1 cellular context compared by ENCODE assay signal in the genomic region with DNA sequence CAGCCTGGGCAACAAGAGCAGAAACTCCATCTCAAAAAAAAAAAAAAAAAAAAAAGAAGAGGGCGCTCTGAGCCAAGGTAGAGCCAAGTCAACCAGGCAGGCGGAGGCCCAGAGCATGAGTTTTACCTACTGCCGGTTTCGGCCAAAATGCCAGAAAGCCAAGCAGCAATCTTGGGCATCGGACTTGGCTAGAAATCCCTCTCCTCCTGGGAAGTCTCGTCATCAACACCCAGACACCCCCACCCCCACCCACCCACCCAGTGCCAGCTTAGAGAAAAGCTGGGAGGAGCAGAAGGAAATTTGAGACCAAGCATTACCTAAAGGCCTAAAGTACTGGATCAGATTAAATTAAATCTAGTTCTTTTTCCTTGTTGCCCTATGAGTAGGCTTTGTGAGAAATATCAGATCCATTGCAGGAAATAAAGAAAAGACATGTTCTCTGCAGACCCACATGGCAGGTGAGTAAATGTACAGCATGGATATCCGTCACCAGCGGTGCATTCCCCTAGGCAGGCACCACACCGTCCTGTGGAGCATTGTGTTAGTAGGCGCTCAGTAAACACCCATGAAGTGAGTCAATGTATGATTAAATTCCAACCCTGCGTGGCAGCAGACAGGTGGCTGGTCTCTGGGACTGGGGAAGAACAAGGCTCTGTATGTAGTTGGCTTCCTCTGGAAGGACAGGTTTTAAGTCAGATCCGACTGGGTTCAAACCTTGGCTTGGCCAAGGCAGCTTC.
TF ChIP-seq lines count a peak whose summit lies in the region.

No MANE protein-coding gene starts in this region.

TF ChIP-seq in HepG2, 621 proteins besides CTCF, POLR2A, EP300 and RAD21 (continued from another document and continues in another):
- TF ChIP-seq ZFP62 (CRISPR knock-in tag; IDR thresholded peaks at IDR 0.05) (no peak), ZNF720 (CRISPR knock-in tag; IDR thresholded peaks at IDR 0.05) (no peak), RORA (CRISPR knock-in tag; IDR thresholded peaks at IDR 0.05) (no peak), ZNF766 (CRISPR knock-in tag; IDR thresholded peaks at IDR 0.05; ENCODE audit: borderline replicate concordance) (no peak), IKZF1 (IDR thresholded peaks at IDR 0.05) (no peak), FOXM1 (CRISPR knock-in tag; IDR thresholded peaks at IDR 0.05) (no peak), ZFP82 (CRISPR knock-in tag; IDR thresholded peaks at IDR 0.05; ENCODE audit: borderline replicate concordance) (no peak), POLR2AphosphoS5 (IDR thresholded peaks at IDR 0.05; ENCODE audit: low read depth, low read length) (no peak), SUZ12 (IDR thresholded peaks at IDR 0.05; ENCODE audit: low read depth, low read length) (no peak), ZSCAN25 (CRISPR knock-in tag; IDR thresholded peaks at IDR 0.05) (no peak), RFX5 (IDR thresholded peaks at IDR 0.05; ENCODE audit: low read depth, low read length) (no peak), ZNF124 (CRISPR knock-in tag; IDR thresholded peaks at IDR 0.05) (no peak), MYNN (CRISPR knock-in tag; IDR thresholded peaks at IDR 0.05; ENCODE audit: low read depth) (no peak), ATM (IDR thresholded peaks at IDR 0.05; ENCODE audit: borderline replicate concordance) (no peak), KDM5B (CRISPR knock-in tag; IDR thresholded peaks at IDR 0.05; ENCODE audit: borderline replicate concordance) (no peak), TCF7 (IDR thresholded peaks at IDR 0.05; ENCODE audit: low read depth) (no peak), ZNF567 (CRISPR knock-in tag; IDR thresholded peaks at IDR 0.05; ENCODE audit: borderline replicate concordance) (no peak), ZNF180 (CRISPR knock-in tag; IDR thresholded peaks at IDR 0.05; ENCODE audit: borderline replicate concordance, low read depth) (no peak), ELF4 (CRISPR knock-in tag; IDR thresholded peaks at IDR 0.05; ENCODE audit: borderline replicate concordance) (no peak), SOX6 (IDR thresholded peaks at IDR 0.05) (no peak), SOX6 (CRISPR knock-in tag; IDR thresholded peaks at IDR 0.05) (peak; percentile 30; the same call in 1 of the 2 replicates), ZNF713 (CRISPR knock-in tag; IDR thresholded peaks at IDR 0.05) (no peak), ZNF354B (CRISPR knock-in tag; IDR thresholded peaks at IDR 0.05) (no peak), ZNF296 (CRISPR knock-in tag; conservative IDR thresholded peaks at IDR 0.05) (no peak), ZNF550 (CRISPR knock-in tag; IDR thresholded peaks at IDR 0.05; ENCODE audit: borderline replicate concordance) (no peak), ZNF724P (CRISPR knock-in tag; IDR thresholded peaks at IDR 0.05; ENCODE audit: borderline replicate concordance) (no peak), RNF2 (conservative IDR thresholded peaks at IDR 0.05; ENCODE audit: low read depth) (no peak), MTF1 (CRISPR knock-in tag; IDR thresholded peaks at IDR 0.05) (no peak)
- TF ChIP-seq, protein P1, sequence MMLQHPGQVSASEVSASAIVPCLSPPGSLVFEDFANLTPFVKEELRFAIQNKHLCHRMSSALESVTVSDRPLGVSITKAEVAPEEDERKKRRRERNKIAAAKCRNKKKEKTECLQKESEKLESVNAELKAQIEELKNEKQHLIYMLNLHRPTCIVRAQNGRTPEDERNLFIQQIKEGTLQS (CRISPR knock-in tag; IDR thresholded peaks at IDR 0.05): no peak
- TF ChIP-seq, protein P2, sequence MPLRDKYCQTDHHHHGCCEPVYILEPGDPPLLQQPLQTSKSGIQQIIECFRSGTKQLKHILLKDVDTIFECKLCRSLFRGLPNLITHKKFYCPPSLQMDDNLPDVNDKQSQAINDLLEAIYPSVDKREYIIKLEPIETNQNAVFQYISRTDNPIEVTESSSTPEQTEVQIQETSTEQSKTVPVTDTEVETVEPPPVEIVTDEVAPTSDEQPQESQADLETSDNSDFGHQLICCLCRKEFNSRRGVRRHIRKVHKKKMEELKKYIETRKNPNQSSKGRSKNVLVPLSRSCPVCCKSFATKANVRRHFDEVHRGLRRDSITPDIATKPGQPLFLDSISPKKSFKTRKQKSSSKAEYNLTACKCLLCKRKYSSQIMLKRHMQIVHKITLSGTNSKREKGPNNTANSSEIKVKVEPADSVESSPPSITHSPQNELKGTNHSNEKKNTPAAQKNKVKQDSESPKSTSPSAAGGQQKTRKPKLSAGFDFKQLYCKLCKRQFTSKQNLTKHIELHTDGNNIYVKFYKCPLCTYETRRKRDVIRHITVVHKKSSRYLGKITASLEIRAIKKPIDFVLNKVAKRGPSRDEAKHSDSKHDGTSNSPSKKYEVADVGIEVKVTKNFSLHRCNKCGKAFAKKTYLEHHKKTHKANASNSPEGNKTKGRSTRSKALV (CRISPR knock-in tag; IDR thresholded peaks at IDR 0.05): no peak
- TF ChIP-seq, protein P3, sequence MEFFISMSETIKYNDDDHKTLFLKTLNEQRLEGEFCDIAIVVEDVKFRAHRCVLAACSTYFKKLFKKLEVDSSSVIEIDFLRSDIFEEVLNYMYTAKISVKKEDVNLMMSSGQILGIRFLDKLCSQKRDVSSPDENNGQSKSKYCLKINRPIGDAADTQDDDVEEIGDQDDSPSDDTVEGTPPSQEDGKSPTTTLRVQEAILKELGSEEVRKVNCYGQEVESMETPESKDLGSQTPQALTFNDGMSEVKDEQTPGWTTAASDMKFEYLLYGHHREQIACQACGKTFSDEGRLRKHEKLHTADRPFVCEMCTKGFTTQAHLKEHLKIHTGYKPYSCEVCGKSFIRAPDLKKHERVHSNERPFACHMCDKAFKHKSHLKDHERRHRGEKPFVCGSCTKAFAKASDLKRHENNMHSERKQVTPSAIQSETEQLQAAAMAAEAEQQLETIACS (CRISPR knock-in tag; IDR thresholded peaks at IDR 0.05): no peak
- TF ChIP-seq, protein P4, sequence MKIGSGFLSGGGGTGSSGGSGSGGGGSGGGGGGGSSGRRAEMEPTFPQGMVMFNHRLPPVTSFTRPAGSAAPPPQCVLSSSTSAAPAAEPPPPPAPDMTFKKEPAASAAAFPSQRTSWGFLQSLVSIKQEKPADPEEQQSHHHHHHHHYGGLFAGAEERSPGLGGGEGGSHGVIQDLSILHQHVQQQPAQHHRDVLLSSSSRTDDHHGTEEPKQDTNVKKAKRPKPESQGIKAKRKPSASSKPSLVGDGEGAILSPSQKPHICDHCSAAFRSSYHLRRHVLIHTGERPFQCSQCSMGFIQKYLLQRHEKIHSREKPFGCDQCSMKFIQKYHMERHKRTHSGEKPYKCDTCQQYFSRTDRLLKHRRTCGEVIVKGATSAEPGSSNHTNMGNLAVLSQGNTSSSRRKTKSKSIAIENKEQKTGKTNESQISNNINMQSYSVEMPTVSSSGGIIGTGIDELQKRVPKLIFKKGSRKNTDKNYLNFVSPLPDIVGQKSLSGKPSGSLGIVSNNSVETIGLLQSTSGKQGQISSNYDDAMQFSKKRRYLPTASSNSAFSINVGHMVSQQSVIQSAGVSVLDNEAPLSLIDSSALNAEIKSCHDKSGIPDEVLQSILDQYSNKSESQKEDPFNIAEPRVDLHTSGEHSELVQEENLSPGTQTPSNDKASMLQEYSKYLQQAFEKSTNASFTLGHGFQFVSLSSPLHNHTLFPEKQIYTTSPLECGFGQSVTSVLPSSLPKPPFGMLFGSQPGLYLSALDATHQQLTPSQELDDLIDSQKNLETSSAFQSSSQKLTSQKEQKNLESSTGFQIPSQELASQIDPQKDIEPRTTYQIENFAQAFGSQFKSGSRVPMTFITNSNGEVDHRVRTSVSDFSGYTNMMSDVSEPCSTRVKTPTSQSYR (CRISPR knock-in tag; IDR thresholded peaks at IDR 0.05; ENCODE audit: borderline replicate concordance): no peak
- TF ChIP-seq, protein P5, sequence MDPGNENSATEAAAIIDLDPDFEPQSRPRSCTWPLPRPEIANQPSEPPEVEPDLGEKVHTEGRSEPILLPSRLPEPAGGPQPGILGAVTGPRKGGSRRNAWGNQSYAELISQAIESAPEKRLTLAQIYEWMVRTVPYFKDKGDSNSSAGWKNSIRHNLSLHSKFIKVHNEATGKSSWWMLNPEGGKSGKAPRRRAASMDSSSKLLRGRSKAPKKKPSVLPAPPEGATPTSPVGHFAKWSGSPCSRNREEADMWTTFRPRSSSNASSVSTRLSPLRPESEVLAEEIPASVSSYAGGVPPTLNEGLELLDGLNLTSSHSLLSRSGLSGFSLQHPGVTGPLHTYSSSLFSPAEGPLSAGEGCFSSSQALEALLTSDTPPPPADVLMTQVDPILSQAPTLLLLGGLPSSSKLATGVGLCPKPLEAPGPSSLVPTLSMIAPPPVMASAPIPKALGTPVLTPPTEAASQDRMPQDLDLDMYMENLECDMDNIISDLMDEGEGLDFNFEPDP (CRISPR knock-in tag; conservative IDR thresholded peaks at IDR 0.05): no peak
- TF ChIP-seq, protein P6, sequence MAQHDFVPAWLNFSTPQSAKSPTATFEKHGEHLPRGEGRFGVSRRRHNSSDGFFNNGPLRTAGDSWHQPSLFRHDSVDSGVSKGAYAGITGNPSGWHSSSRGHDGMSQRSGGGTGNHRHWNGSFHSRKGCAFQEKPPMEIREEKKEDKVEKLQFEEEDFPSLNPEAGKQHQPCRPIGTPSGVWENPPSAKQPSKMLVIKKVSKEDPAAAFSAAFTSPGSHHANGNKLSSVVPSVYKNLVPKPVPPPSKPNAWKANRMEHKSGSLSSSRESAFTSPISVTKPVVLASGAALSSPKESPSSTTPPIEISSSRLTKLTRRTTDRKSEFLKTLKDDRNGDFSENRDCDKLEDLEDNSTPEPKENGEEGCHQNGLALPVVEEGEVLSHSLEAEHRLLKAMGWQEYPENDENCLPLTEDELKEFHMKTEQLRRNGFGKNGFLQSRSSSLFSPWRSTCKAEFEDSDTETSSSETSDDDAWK (CRISPR knock-in tag; IDR thresholded peaks at IDR 0.05): no peak
- TF ChIP-seq, protein P7, sequence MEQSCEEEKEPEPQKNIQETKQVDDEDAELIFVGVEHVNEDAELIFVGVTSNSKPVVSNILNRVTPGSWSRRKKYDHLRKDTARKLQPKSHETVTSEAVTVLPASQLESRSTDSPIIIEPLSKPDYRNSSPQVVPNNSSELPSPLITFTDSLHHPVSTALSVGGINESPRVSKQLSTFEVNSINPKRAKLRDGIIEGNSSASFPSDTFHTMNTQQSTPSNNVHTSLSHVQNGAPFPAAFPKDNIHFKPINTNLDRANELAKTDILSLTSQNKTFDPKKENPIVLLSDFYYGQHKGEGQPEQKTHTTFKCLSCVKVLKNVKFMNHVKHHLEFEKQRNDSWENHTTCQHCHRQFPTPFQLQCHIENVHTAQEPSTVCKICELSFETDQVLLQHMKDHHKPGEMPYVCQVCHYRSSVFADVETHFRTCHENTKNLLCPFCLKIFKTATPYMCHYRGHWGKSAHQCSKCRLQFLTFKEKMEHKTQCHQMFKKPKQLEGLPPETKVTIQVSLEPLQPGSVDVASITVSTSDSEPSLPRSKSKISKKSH (CRISPR knock-in tag; IDR thresholded peaks at IDR 0.05; ENCODE audit: borderline replicate concordance): no peak
- TF ChIP-seq, protein P8, sequence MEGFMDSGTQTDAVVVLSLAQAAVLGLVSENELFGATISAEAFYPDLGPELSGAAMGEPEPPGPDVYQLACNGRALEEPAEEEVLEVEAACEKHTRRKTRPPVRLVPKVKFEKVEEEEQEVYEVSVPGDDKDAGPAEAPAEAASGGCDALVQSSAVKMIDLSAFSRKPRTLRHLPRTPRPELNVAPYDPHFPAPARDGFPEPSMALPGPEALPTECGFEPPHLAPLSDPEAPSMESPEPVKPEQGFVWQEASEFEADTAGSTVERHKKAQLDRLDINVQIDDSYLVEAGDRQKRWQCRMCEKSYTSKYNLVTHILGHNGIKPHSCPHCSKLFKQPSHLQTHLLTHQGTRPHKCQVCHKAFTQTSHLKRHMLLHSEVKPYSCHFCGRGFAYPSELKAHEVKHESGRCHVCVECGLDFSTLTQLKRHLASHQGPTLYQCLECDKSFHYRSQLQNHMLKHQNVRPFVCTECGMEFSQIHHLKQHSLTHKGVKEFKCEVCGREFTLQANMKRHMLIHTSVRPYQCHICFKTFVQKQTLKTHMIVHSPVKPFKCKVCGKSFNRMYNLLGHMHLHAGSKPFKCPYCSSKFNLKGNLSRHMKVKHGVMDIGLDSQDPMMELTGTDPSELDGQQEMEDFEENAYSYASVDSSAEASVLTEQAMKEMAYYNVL (CRISPR knock-in tag; IDR thresholded peaks at IDR 0.05; ENCODE audit: borderline replicate concordance): no peak
- TF ChIP-seq, protein P9, sequence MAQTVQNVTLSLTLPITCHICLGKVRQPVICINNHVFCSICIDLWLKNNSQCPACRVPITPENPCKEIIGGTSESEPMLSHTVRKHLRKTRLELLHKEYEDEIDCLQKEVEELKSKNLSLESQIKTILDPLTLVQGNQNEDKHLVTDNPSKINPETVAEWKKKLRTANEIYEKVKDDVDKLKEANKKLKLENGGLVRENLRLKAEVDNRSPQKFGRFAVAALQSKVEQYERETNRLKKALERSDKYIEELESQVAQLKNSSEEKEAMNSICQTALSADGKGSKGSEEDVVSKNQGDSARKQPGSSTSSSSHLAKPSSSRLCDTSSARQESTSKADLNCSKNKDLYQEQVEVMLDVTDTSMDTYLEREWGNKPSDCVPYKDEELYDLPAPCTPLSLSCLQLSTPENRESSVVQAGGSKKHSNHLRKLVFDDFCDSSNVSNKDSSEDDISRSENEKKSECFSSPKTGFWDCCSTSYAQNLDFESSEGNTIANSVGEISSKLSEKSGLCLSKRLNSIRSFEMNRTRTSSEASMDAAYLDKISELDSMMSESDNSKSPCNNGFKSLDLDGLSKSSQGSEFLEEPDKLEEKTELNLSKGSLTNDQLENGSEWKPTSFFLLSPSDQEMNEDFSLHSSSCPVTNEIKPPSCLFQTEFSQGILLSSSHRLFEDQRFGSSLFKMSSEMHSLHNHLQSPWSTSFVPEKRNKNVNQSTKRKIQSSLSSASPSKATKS (CRISPR knock-in tag; IDR thresholded peaks at IDR 0.05): no peak
- TF ChIP-seq, protein P10, sequence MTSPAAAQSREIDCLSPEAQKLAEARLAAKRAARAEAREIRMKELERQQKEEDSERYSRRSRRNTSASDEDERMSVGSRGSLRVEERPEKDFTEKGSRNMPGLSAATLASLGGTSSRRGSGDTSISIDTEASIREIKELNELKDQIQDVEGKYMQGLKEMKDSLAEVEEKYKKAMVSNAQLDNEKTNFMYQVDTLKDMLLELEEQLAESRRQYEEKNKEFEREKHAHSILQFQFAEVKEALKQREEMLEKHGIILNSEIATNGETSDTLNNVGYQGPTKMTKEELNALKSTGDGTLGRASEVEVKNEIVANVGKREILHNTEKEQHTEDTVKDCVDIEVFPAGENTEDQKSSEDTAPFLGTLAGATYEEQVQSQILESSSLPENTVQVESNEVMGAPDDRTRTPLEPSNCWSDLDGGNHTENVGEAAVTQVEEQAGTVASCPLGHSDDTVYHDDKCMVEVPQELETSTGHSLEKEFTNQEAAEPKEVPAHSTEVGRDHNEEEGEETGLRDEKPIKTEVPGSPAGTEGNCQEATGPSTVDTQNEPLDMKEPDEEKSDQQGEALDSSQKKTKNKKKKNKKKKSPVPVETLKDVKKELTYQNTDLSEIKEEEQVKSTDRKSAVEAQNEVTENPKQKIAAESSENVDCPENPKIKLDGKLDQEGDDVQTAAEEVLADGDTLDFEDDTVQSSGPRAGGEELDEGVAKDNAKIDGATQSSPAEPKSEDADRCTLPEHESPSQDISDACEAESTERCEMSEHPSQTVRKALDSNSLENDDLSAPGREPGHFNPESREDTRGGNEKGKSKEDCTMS (CRISPR knock-in tag; conservative IDR thresholded peaks at IDR 0.05): no peak
- TF ChIP-seq, protein P11, sequence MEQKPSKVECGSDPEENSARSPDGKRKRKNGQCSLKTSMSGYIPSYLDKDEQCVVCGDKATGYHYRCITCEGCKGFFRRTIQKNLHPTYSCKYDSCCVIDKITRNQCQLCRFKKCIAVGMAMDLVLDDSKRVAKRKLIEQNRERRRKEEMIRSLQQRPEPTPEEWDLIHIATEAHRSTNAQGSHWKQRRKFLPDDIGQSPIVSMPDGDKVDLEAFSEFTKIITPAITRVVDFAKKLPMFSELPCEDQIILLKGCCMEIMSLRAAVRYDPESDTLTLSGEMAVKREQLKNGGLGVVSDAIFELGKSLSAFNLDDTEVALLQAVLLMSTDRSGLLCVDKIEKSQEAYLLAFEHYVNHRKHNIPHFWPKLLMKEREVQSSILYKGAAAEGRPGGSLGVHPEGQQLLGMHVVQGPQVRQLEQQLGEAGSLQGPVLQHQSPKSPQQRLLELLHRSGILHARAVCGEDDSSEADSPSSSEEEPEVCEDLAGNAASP (CRISPR knock-in tag; IDR thresholded peaks at IDR 0.05; ENCODE audit: borderline replicate concordance): no peak
